In genomic region chr7:84946549-84946948, GRCh38 we compare ENCODE assay signal across 7 cellular contexts.
"Had no signal": no experiment of that assay in that cellular context is flagged by ENCODE, and none has a peak within 500 bp of the region (broad histone marks: within the 10 kb centered on the region; RNA-seq: fewer than 3 reads in every experiment).

No MANE protein-coding gene starts in this region.

- H3K27ac ChIP-seq: HL-60 had no signal

- H3K36me3 Mint-ChIP-seq: IgD-negative memory B cell had no signal

- H3K27me3 Mint-ChIP-seq: IgD-negative memory B cell had no signal

- H3K4me3 Mint-ChIP-seq: IgD-negative memory B cell had no signal

- FAIRE-seq: HepG2, HTR-8/SVneo had no signal

- H3K27ac Mint-ChIP-seq: IgD-negative memory B cell had no signal

- H3K9me3 Mint-ChIP-seq: IgD-negative memory B cell had no signal

- DNase-seq: IMR-90, KBM-7, KG1 had no signal

- ATAC-seq: HepG2 had no signal

- H3K4me1 Mint-ChIP-seq: IgD-negative memory B cell had no signal
